In the genomic region with DNA sequence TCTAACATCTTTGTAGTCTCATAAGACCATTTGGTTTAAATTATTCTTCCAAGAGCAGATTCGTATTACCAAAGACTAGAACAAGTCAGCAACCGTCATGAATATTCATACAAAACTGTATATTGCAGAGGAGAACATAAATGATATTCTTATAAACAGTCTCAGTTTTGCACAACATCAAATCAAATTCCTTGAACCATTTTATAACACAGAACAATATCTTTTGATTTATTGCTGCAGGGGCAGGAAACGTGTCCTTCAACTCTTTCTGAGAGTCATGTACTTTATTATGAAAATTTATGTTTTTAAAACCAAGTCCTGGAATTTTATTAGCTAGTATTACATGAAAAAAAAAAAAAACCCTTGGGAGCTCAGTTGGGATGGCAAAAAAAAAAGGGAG, we compare ENCODE assay signal across 38 cellular contexts. TPM values are rescaled to one million over a fixed set of nuclear protein-coding genes. Genes with fewer than 3 reads are reported as not detected.
"Had no signal": no experiment of that assay in that cellular context is flagged by ENCODE, and none has a peak within 500 bp of the region (broad histone marks: within the 10 kb centered on the region; RNA-seq: fewer than 3 reads in every experiment).

No MANE protein-coding gene starts in this region.

- H3K9me3 ChIP-seq: MG63 had no signal

- H3K36me3 ChIP-seq: MG63 had no signal

- H3K4me3 ChIP-seq: MG63 had no signal

- H3K27ac ChIP-seq: KMS-11 had no signal

- H3K27me3 ChIP-seq: MG63 had no signal

- H3K4me2 ChIP-seq: KMS-11 had no signal

- H3K9ac ChIP-seq: KMS-11 had no signal

- DNase-seq: Karpas-422, Kasumi-1, MG63, MM.1S, MV-4-11, NCI-H1048, NCI-H1092, NCI-H1092 treated with DMSO at 0.1 percent for 48 hours, NCI-H1105, NCI-H1105 treated with DMSO at 0.1 percent for 48 hours, NCI-H1417, NCI-H1417 treated with DMSO at 0.1 percent for 48 hours, NCI-H1436, NCI-H1436 treated with DMSO at 0.1 percent for 48 hours, NCI-H146, NCI-H1694, NCI-H1694 treated with DMSO at 0.1 percent for 48 hours, NCI-H187, NCI-H187 treated with DMSO at 0.1 percent for 48 hours, NCI-H1930, NCI-H2029, NCI-H2029 treated with DMSO at 0.1 percent for 48 hours, NCI-H2081, NCI-H2081 treated with DMSO at 0.1 percent for 48 hours, NCI-H2107, NCI-H2171, NCI-H2171 treated with DMSO at 0.1 percent for 48 hours, NCI-H2227 treated with DMSO at 0.1 percent for 48 hours, NCI-H226, NCI-H345, NCI-H446, NCI-H446 treated with DMSO at 0.1 percent for 48 hours, NCI-H510A had no signal

RNA-seq across cellular contexts. Expression of gene SIGLECL1, which starts 26.2 kb away (rescaled TPM):
- total RNA-seq: LHCN-M2, M059J, MCF 10A, NCI-H460 had no signal

RNA-seq across cellular contexts. Expression of gene IGLON5, which starts 34.3 kb away (rescaled TPM):
- total RNA-seq: LHCN-M2, M059J, MCF 10A, NCI-H460 had no signal
